In the genomic region with DNA sequence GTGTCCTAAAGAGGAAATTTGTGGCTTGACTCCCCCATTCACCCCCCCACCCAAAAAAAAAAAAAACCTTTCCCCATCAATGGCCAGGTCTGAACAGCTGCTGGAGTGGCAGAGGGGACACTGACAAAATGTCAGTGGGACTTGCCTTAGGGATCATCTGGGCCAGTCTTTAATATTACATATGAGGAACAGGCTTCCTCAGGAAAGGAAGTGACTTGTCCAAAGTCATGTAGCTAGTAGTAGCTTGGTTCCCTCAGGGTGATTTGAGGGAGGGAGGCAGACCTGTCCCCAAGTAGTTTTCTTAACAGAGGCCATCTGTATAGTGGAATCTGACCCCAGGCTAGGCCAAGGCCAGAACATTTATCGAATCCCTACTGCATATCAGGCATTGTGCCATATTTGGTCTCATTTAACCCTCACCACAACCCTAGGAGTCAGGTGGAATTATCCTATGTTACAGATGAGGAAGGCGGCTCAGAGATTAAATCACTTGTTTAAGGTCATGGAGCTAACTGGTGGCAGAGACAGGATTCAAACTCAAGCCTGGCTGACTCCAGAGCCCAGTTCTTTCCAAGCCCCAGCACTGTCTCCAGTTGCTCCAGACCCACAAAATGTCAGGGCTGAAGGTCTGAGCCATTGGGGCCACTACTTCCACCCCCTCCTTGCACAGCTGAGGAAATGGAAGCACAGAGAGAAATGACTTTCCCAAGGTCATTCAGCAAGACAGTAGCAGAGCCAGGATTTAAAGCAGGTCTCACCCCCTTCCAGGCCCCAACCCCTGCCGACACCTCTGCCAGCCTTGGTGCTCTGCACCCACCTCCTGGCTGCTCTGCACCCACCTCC, we compare ENCODE assay signal across 1 cellular context.
TF ChIP-seq lines count a peak whose summit lies in the region.

No MANE protein-coding gene starts in this region.

TF ChIP-seq in H1, 55 proteins besides CTCF, POLR2A, EP300 and RAD21:
- TF ChIP-seq NRF1 (IDR thresholded peaks at IDR 0.05; ENCODE audit: low read depth, low read length) (no peak), CHD1 (IDR thresholded peaks at IDR 0.05; ENCODE audit: low read depth, low read length) (no peak)
- TF ChIP-seq, protein P1, sequence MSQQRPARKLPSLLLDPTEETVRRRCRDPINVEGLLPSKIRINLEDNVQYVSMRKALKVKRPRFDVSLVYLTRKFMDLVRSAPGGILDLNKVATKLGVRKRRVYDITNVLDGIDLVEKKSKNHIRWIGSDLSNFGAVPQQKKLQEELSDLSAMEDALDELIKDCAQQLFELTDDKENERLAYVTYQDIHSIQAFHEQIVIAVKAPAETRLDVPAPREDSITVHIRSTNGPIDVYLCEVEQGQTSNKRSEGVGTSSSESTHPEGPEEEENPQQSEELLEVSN (IDR thresholded peaks at IDR 0.05) = no peak
- TF ChIP-seq, protein P2, sequence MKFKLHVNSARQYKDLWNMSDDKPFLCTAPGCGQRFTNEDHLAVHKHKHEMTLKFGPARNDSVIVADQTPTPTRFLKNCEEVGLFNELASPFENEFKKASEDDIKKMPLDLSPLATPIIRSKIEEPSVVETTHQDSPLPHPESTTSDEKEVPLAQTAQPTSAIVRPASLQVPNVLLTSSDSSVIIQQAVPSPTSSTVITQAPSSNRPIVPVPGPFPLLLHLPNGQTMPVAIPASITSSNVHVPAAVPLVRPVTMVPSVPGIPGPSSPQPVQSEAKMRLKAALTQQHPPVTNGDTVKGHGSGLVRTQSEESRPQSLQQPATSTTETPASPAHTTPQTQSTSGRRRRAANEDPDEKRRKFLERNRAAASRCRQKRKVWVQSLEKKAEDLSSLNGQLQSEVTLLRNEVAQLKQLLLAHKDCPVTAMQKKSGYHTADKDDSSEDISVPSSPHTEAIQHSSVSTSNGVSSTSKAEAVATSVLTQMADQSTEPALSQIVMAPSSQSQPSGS (IDR thresholded peaks at IDR 0.05; ENCODE audit: low read length) = no peak
